Comparison of ENCODE assay signal across 1 cellular context in the genomic region with DNA sequence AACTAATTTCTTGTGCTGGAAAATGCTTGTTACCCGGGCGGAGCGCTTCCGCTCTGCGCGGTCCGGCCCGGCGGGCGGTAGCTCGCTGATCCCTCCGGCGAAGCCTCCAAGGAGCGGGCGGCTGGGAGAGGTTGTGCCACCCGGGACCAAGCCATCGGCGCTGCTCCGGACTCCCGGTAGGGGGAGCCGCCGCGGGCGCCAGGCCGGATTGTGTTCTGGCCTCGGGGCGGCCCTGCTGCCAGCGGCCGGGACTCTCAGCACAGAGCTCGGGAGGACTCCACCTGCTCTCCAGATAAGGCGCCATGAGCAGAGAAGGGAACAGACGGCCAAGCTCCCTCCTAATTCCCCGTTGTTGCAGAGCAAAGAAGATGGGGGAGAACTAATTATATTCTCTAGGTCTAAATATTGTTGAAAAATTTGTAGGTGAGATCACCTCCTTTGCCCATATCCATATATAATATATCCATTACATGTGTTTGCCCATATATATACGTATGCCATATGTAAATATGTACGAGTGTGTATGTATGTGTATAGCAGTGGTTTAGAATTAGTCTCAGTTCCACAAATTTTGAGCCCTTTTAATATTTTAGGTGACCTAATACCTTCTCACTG.
TF ChIP-seq lines count a peak whose summit lies in the region.

No MANE protein-coding gene starts in this region.

TF ChIP-seq in HepG2, 621 proteins besides CTCF, POLR2A, EP300 and RAD21 (continued from another document):
- TF ChIP-seq, protein P1, sequence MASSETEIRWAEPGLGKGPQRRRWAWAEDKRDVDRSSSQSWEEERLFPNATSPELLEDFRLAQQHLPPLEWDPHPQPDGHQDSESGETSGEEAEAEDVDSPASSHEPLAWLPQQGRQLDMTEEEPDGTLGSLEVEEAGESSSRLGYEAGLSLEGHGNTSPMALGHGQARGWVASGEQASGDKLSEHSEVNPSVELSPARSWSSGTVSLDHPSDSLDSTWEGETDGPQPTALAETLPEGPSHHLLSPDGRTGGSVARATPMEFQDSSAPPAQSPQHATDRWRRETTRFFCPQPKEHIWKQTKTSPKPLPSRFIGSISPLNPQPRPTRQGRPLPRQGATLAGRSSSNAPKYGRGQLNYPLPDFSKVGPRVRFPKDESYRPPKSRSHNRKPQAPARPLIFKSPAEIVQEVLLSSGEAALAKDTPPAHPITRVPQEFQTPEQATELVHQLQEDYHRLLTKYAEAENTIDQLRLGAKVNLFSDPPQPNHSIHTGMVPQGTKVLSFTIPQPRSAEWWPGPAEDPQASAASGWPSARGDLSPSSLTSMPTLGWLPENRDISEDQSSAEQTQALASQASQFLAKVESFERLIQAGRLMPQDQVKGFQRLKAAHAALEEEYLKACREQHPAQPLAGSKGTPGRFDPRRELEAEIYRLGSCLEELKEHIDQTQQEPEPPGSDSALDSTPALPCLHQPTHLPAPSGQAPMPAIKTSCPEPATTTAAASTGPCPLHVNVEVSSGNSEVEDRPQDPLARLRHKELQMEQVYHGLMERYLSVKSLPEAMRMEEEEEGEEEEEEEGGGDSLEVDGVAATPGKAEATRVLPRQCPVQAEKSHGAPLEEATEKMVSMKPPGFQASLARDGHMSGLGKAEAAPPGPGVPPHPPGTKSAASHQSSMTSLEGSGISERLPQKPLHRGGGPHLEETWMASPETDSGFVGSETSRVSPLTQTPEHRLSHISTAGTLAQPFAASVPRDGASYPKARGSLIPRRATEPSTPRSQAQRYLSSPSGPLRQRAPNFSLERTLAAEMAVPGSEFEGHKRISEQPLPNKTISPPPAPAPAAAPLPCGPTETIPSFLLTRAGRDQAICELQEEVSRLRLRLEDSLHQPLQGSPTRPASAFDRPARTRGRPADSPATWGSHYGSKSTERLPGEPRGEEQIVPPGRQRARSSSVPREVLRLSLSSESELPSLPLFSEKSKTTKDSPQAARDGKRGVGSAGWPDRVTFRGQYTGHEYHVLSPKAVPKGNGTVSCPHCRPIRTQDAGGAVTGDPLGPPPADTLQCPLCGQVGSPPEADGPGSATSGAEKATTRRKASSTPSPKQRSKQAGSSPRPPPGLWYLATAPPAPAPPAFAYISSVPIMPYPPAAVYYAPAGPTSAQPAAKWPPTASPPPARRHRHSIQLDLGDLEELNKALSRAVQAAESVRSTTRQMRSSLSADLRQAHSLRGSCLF (CRISPR knock-in tag; IDR thresholded peaks at IDR 0.05; ENCODE audit: borderline replicate concordance): no peak
- TF ChIP-seq MEIS1 (CRISPR knock-in tag; IDR thresholded peaks at IDR 0.05; ENCODE audit: borderline replicate concordance) (no peak), KMT2B (CRISPR knock-in tag; IDR thresholded peaks at IDR 0.05) (no peak), RNF2 (conservative IDR thresholded peaks at IDR 0.05; ENCODE audit: low read depth) (peak; percentile 53; the same call in 1 of the 2 replicates), ZBTB21 (CRISPR knock-in tag; IDR thresholded peaks at IDR 0.05) (no peak), NFKB2 (CRISPR knock-in tag; IDR thresholded peaks at IDR 0.05; ENCODE audit: borderline replicate concordance) (peak; percentile 56; the same call in 1 of the 2 replicates), XRCC5 (optimal IDR thresholded peaks at IDR 0.05; ENCODE audit: low read length) (peak; percentile 96), ZNF564 (CRISPR knock-in tag; IDR thresholded peaks at IDR 0.05) (0 out of 2 replicates have a peak, but pooled peaks have one; percentile 29), KDM3A (CRISPR knock-in tag; IDR thresholded peaks at IDR 0.05; ENCODE audit: low read depth) (no peak), ZNF441 (CRISPR knock-in tag; IDR thresholded peaks at IDR 0.05; ENCODE audit: borderline replicate concordance) (peak; percentile 45; the same call in 1 of the 2 replicates), ZSCAN22 (CRISPR knock-in tag; IDR thresholded peaks at IDR 0.05) (no peak), STAG1 (CRISPR knock-in tag; IDR thresholded peaks at IDR 0.05) (peak; percentile 56), PATZ1 (CRISPR knock-in tag; IDR thresholded peaks at IDR 0.05) (0 out of 2 replicates have a peak, but pooled peaks have one; percentile 30), KLF9 (CRISPR knock-in tag; IDR thresholded peaks at IDR 0.05; ENCODE audit: low read depth) (no peak), SIX1 (CRISPR knock-in tag; IDR thresholded peaks at IDR 0.05; ENCODE audit: borderline replicate concordance) (no peak), ZNF264 (CRISPR knock-in tag; IDR thresholded peaks at IDR 0.05) (0 out of 2 replicates have a peak, but pooled peaks have one; percentile 51), ZMYM4 (CRISPR knock-in tag; IDR thresholded peaks at IDR 0.05) (peak; percentile 57; the same call in 1 of the 2 replicates), FOXO4 (CRISPR knock-in tag; conservative IDR thresholded peaks at IDR 0.05) (no peak), ZNF260 (CRISPR knock-in tag; IDR thresholded peaks at IDR 0.05; ENCODE audit: borderline replicate concordance, low read depth) (no peak), ZNF275 (CRISPR knock-in tag; IDR thresholded peaks at IDR 0.05; ENCODE audit: borderline replicate concordance) (peak; percentile 12; the same call in 1 of the 2 replicates), GZF1 (CRISPR knock-in tag; IDR thresholded peaks at IDR 0.05) (0 out of 2 replicates have a peak, but pooled peaks have one; percentile 52), NR1H2 (CRISPR knock-in tag; IDR thresholded peaks at IDR 0.05; ENCODE audit: borderline replicate concordance, low read depth) (no peak), ZFP36L2 (CRISPR knock-in tag; IDR thresholded peaks at IDR 0.05) (no peak), SP140L (CRISPR knock-in tag; IDR thresholded peaks at IDR 0.05; ENCODE audit: borderline replicate concordance) (no peak), ZNF644 (CRISPR knock-in tag; IDR thresholded peaks at IDR 0.05; ENCODE audit: low read depth) (0 out of 2 replicates have a peak, but pooled peaks have one; percentile 26)
- TF ChIP-seq, protein P2, sequence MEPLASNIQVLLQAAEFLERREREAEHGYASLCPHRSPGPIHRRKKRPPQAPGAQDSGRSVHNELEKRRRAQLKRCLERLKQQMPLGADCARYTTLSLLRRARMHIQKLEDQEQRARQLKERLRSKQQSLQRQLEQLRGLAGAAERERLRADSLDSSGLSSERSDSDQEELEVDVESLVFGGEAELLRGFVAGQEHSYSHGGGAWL (CRISPR knock-in tag; IDR thresholded peaks at IDR 0.05): no peak
- TF ChIP-seq, protein P3, sequence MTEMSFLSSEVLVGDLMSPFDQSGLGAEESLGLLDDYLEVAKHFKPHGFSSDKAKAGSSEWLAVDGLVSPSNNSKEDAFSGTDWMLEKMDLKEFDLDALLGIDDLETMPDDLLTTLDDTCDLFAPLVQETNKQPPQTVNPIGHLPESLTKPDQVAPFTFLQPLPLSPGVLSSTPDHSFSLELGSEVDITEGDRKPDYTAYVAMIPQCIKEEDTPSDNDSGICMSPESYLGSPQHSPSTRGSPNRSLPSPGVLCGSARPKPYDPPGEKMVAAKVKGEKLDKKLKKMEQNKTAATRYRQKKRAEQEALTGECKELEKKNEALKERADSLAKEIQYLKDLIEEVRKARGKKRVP (CRISPR knock-in tag; IDR thresholded peaks at IDR 0.05): no peak
- TF ChIP-seq, protein P4, sequence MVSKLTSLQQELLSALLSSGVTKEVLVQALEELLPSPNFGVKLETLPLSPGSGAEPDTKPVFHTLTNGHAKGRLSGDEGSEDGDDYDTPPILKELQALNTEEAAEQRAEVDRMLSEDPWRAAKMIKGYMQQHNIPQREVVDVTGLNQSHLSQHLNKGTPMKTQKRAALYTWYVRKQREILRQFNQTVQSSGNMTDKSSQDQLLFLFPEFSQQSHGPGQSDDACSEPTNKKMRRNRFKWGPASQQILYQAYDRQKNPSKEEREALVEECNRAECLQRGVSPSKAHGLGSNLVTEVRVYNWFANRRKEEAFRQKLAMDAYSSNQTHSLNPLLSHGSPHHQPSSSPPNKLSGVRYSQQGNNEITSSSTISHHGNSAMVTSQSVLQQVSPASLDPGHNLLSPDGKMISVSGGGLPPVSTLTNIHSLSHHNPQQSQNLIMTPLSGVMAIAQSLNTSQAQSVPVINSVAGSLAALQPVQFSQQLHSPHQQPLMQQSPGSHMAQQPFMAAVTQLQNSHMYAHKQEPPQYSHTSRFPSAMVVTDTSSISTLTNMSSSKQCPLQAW (CRISPR knock-in tag; IDR thresholded peaks at IDR 0.05): peak; percentile 49; the same call in 1 of the 2 replicates
TF ChIP-seq in HepG2: peak in this region for 64.
